ENCODE assay signal across 8 cellular contexts in the genomic region with DNA sequence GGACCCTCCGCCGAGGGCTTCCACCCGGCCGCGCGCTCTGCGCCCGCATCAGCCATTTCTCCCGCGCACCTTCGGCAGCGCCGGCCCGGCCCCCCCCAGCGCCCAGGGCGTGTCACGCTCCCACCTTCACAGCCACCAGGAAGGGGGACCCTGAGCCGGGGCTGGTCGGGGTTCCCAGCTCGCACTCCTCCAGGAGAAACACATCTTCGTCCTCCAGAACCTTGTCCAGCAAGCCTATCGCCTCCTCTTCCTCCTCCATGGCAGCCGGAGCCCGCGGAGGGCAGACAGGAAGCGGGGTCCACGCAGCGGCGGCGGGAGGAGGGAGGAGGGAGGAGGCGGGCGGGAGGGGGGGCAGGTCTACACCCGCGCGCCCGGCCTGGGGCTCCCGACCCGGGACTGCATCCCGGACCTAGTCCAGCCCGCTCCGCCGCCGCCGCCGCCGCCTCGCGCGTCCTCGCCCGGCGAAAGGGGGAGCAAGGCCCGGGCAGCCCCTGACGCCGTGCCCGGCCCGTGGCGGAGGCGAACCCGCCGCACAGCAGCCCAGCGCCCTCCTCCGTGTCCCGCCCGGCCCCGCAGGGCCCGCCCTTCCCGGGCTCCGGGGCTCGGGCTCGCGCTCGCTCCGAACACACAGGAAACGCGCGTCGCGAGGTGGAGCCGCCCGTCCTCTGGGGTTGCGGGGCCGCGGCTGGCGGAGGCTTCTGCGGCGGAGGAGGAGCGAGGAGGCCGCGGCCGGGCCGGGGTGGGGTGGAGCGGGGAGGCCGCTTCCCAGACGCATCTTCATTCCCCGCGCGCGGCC.
DNase-seq lines count a peak whose midpoint lies in the region; ATAC-seq and TF ChIP-seq lines count a peak whose summit lies in the region.

No MANE protein-coding gene starts in this region.

- peaks cover 32% of the 10 kb centered on the region for H3K4me1 Mint-ChIP-seq in activated CD8-positive, alpha-beta T cell treated with anti-CD3 and anti-CD28 coated beads for 36 hours (ENCODE audit: low read depth)
- H3K4me1 Mint-ChIP-seq in effector memory CD8-positive, alpha-beta T cell (ENCODE audit: low read depth in 2 of 2), result peaks cover 29 to 38% of the 10 kb centered on the region in 2 donors
- H3K4me1 Mint-ChIP-seq in stimulated activated memory B cell treated with anti-CD40 and anti-IgM and Interleukin-4, amounts not matched to agents 10 μg/mL and 1 μg/mL and 100 μg/mL, for 72 hours, result peaks cover 56% of the 10 kb centered on the region

- intact Hi-C loops in activated CD8-positive, alpha-beta T cell treated with anti-CD3 and anti-CD28 coated beads for 36 hours (cut with micrococcal nuclease), result no loop called here

- H3K9me3 ChIP-seq in mononuclear cell (ENCODE audit: low read depth, low read length), result no peaks in the 10 kb centered on the region

- H3K4me1 ChIP-seq in mononuclear cell (ENCODE audit: insufficient read depth, low read length), result peaks cover 65% of the 10 kb centered on the region

- H3K27ac Mint-ChIP-seq in activated CD8-positive, alpha-beta T cell treated with anti-CD3 and anti-CD28 coated beads for 36 hours, result peak overlapping the region; percentile 87
- H3K27ac Mint-ChIP-seq in effector memory CD8-positive, alpha-beta T cell, result peak overlapping the region; percentile 78 to 88
- H3K27ac Mint-ChIP-seq in stimulated activated memory B cell treated with anti-CD40 and anti-IgM and Interleukin-4, amounts not matched to agents 10 μg/mL and 1 μg/mL and 100 μg/mL, for 72 hours, result peak overlapping the region; percentile 63

- H3K4me3 Mint-ChIP-seq in activated CD8-positive, alpha-beta T cell treated with anti-CD3 and anti-CD28 coated beads for 36 hours, result peak overlapping the region; percentile 78
- peak overlapping the region; percentile 89 for H3K4me3 Mint-ChIP-seq in effector memory CD8-positive, alpha-beta T cell
- H3K4me3 Mint-ChIP-seq in stimulated activated memory B cell treated with anti-CD40 and anti-IgM and Interleukin-4, amounts not matched to agents 10 μg/mL and 1 μg/mL and 100 μg/mL, for 72 hours, result peak overlapping the region; percentile 89

- peak; percentile 37 for DNase-seq in NCI-H1092 treated with DMSO at 0.1 percent for 48 hours (lab: John Stamatoyannopoulos, UW)
- no peak for DNase-seq in NCI-H1092 (lab: John Stamatoyannopoulos, UW)
- no peak for DNase-seq in LNCaP clone FGC (ENCODE audit: low read depth)
- DNase-seq in activated CD8-positive, alpha-beta T cell treated with anti-CD3 and anti-CD28 coated beads for 36 hours, result peak; percentile 66
- DNase-seq in effector memory CD8-positive, alpha-beta T cell, result peak; percentile 63 to 69 (median 65)
- no peak for DNase-seq in inferior parietal cortex (ENCODE audit: extremely low spot score)

- no peaks in the 10 kb centered on the region for H3K36me3 Mint-ChIP-seq in activated CD8-positive, alpha-beta T cell treated with anti-CD3 and anti-CD28 coated beads for 36 hours (ENCODE audit: low read depth)
- H3K36me3 Mint-ChIP-seq in effector memory CD8-positive, alpha-beta T cell (ENCODE audit: insufficient read depth), result peaks cover 19% of the 10 kb centered on the region
- H3K36me3 Mint-ChIP-seq in stimulated activated memory B cell treated with anti-CD40 and anti-IgM and Interleukin-4, amounts not matched to agents 10 μg/mL and 1 μg/mL and 100 μg/mL, for 72 hours, result no peaks in the 10 kb centered on the region

- H3K9me3 Mint-ChIP-seq in activated CD8-positive, alpha-beta T cell treated with anti-CD3 and anti-CD28 coated beads for 36 hours, result no peaks in the 10 kb centered on the region
- H3K9me3 Mint-ChIP-seq in effector memory CD8-positive, alpha-beta T cell, result no peaks in the 10 kb centered on the region
- H3K9me3 Mint-ChIP-seq in stimulated activated memory B cell treated with anti-CD40 and anti-IgM and Interleukin-4, amounts not matched to agents 10 μg/mL and 1 μg/mL and 100 μg/mL, for 72 hours, result no peaks in the 10 kb centered on the region

- H3K4me3 ChIP-seq in LNCaP clone FGC (ENCODE audit: low read depth, low read length), result peak overlapping the region; percentile 63
- peak overlapping the region; percentile 65 for H3K4me3 ChIP-seq in mononuclear cell (ENCODE audit: low read length)

- no peaks in the 10 kb centered on the region for H3K27me3 ChIP-seq in mononuclear cell (ENCODE audit: insufficient read depth, low read length)

- CTCF ChIA-PET in activated CD8-positive, alpha-beta T cell treated with anti-CD3 and anti-CD28 coated beads for 36 hours (lab: Charles Lee), result interaction anchor here (0.7 to 1.3 kb wide), 3 partner anchors 12 to 52 kb away, joined by 3 to 6 read pairs (median 4); no protein-coding TSS in a partner anchor

- no peaks in the 10 kb centered on the region for H3K27me3 Mint-ChIP-seq in activated CD8-positive, alpha-beta T cell treated with anti-CD3 and anti-CD28 coated beads for 36 hours
- no peaks in the 10 kb centered on the region for H3K27me3 Mint-ChIP-seq in effector memory CD8-positive, alpha-beta T cell
- H3K27me3 Mint-ChIP-seq in stimulated activated memory B cell treated with anti-CD40 and anti-IgM and Interleukin-4, amounts not matched to agents 10 μg/mL and 1 μg/mL and 100 μg/mL, for 72 hours, result no peaks in the 10 kb centered on the region

- no peak for TF ChIP-seq CTCF in LNCaP clone FGC (IDR thresholded peaks at IDR 0.05; ENCODE audit: control insufficient read depth, extremely low read depth, insufficient read depth)
- TF ChIP-seq CTCF in activated CD8-positive, alpha-beta T cell treated with anti-CD3 and anti-CD28 coated beads for 36 hours (IDR thresholded peaks at IDR 0.05), result no peak

- peak; percentile 75 for ATAC-seq in activated CD8-positive, alpha-beta T cell treated with anti-CD3 and anti-CD28 coated beads for 36 hours
- peak; percentile 86 for ATAC-seq in effector memory CD8-positive, alpha-beta T cell (replicated peaks)
- peak; percentile 79 for ATAC-seq in stimulated activated memory B cell treated with anti-CD40 and anti-IgM and Interleukin-4, amounts not matched to agents 10 μg/mL and 1 μg/mL and 100 μg/mL, for 72 hours

- POLR2A ChIA-PET in activated CD8-positive, alpha-beta T cell treated with anti-CD3 and anti-CD28 coated beads for 36 hours (lab: Charles Lee), result interaction anchor here (1.8 kb wide), 1 partner anchor 58 kb away, joined by 4 read pairs; no protein-coding TSS in a partner anchor

Comparison
In these comparisons a context has a peak if more than half of its experiments do, and no peak if none do; other contexts are left out.
1. DNase-seq: peak in NCI-H1092 treated with DMSO at 0.1 percent for 48 hours (single experiment), activated CD8-positive, alpha-beta T cell treated with anti-CD3 and anti-CD28 coated beads for 36 hours (single experiment) and effector memory CD8-positive, alpha-beta T cell (3 of 3); none in NCI-H1092 (single experiment), LNCaP clone FGC (single experiment) and inferior parietal cortex (single experiment).
2. Peak in every context shown above with its lines, with median percentiles within 50 percentile points of each other: ATAC-seq, H3K27ac Mint-ChIP-seq and H3K4me3 Mint-ChIP-seq.